In the genomic region with DNA sequence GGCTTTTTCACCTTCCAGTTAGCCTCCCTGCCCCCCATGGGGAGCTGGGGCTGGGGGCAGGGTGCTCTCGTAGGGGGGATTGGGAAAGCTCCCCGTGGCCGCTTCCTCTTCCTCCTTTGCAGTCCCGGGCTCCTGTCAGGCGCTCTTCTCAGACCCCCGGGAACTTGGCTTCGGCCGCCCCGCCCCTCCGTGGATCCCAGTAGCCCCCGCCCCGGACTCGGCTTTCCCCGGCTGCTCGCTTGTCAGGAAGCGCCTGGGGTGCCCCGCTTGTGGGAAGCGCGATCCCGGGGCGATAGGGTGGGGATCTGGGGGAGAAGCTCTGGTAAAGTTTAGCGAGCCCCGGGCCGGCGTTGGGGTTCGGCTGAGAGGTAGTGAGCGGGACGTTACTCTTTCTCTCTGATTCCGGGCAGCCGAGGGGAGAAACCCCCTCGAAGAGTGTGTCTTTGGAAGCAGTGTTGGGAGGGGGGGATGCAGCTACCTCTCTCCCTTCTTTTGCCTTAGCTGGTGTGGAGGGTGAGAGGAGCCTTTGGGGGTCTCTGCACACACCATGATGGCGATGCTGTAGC, we compare ENCODE assay signal across 1 cellular context.
TF ChIP-seq lines count a peak whose summit lies in the region.

No MANE protein-coding gene starts in this region.

TF ChIP-seq in HEK293, 187 proteins besides CTCF, POLR2A, EP300 and RAD21 (continued from another document):
- TF ChIP-seq, protein P1, sequence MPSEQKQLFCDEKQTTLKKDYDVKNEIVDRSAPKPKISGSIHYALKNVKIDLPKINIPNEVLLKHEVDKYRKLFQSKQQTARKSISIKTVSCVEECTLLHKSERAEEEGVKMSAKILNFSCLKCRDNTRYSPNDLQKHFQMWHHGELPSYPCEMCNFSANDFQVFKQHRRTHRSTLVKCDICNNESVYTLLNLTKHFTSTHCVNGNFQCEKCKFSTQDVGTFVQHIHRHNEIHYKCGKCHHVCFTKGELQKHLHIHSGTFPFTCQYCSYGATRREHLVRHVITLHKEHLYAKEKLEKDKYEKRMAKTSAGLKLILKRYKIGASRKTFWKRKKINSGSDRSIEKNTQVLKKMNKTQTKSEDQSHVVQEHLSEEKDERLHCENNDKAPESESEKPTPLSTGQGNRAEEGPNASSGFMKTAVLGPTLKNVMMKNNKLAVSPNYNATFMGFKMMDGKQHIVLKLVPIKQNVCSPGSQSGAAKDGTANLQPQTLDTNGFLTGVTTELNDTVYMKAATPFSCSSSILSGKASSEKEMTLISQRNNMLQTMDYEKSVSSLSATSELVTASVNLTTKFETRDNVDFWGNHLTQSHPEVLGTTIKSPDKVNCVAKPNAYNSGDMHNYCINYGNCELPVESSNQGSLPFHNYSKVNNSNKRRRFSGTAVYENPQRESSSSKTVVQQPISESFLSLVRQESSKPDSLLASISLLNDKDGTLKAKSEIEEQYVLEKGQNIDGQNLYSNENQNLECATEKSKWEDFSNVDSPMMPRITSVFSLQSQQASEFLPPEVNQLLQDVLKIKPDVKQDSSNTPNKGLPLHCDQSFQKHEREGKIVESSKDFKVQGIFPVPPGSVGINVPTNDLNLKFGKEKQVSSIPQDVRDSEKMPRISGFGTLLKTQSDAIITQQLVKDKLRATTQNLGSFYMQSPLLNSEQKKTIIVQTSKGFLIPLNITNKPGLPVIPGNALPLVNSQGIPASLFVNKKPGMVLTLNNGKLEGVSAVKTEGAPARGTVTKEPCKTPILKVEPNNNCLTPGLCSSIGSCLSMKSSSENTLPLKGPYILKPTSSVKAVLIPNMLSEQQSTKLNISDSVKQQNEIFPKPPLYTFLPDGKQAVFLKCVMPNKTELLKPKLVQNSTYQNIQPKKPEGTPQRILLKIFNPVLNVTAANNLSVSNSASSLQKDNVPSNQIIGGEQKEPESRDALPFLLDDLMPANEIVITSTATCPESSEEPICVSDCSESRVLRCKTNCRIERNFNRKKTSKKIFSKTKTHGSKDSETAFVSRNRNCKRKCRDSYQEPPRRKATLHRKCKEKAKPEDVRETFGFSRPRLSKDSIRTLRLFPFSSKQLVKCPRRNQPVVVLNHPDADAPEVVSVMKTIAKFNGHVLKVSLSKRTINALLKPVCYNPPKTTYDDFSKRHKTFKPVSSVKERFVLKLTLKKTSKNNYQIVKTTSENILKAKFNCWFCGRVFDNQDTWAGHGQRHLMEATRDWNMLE (tag by site-specific recombination; conservative IDR thresholded peaks at IDR 0.05; ENCODE audit: low read depth), result no peak
- TF ChIP-seq ZNF354C (tag by site-specific recombination; IDR thresholded peaks at IDR 0.05; ENCODE audit: borderline replicate concordance, low read depth), result no peak
- TF ChIP-seq, protein P2, sequence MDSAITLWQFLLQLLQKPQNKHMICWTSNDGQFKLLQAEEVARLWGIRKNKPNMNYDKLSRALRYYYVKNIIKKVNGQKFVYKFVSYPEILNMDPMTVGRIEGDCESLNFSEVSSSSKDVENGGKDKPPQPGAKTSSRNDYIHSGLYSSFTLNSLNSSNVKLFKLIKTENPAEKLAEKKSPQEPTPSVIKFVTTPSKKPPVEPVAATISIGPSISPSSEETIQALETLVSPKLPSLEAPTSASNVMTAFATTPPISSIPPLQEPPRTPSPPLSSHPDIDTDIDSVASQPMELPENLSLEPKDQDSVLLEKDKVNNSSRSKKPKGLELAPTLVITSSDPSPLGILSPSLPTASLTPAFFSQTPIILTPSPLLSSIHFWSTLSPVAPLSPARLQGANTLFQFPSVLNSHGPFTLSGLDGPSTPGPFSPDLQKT (IDR thresholded peaks at IDR 0.05; ENCODE audit: borderline replicate concordance, low read depth, low read length), result no peak
- no peak for TF ChIP-seq ZNF169 (tag by site-specific recombination; IDR thresholded peaks at IDR 0.05)
- 0 out of 2 replicates have a peak, but pooled peaks have one; percentile 6 for TF ChIP-seq ZNF600 (tag by site-specific recombination; IDR thresholded peaks at IDR 0.05)
- no peak for TF ChIP-seq ZNF792 (tag by site-specific recombination; IDR thresholded peaks at IDR 0.05)
- TF ChIP-seq OVOL3 (tag by site-specific recombination; IDR thresholded peaks at IDR 0.05), result no peak
- TF ChIP-seq, protein P3, sequence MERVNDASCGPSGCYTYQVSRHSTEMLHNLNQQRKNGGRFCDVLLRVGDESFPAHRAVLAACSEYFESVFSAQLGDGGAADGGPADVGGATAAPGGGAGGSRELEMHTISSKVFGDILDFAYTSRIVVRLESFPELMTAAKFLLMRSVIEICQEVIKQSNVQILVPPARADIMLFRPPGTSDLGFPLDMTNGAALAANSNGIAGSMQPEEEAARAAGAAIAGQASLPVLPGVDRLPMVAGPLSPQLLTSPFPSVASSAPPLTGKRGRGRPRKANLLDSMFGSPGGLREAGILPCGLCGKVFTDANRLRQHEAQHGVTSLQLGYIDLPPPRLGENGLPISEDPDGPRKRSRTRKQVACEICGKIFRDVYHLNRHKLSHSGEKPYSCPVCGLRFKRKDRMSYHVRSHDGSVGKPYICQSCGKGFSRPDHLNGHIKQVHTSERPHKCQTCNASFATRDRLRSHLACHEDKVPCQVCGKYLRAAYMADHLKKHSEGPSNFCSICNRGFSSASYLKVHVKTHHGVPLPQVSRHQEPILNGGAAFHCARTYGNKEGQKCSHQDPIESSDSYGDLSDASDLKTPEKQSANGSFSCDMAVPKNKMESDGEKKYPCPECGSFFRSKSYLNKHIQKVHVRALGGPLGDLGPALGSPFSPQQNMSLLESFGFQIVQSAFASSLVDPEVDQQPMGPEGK (tag by site-specific recombination; IDR thresholded peaks at IDR 0.05), result peak; percentile 87
- TF ChIP-seq, protein P4, sequence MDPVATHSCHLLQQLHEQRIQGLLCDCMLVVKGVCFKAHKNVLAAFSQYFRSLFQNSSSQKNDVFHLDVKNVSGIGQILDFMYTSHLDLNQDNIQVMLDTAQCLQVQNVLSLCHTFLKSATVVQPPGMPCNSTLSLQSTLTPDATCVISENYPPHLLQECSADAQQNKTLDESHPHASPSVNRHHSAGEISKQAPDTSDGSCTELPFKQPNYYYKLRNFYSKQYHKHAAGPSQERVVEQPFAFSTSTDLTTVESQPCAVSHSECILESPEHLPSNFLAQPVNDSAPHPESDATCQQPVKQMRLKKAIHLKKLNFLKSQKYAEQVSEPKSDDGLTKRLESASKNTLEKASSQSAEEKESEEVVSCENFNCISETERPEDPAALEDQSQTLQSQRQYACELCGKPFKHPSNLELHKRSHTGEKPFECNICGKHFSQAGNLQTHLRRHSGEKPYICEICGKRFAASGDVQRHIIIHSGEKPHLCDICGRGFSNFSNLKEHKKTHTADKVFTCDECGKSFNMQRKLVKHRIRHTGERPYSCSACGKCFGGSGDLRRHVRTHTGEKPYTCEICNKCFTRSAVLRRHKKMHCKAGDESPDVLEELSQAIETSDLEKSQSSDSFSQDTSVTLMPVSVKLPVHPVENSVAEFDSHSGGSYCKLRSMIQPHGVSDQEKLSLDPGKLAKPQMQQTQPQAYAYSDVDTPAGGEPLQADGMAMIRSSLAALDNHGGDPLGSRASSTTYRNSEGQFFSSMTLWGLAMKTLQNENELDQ (tag by site-specific recombination; IDR thresholded peaks at IDR 0.05; ENCODE audit: low read depth), result no peak
- no peak for TF ChIP-seq ZNF239 (tag by site-specific recombination; IDR thresholded peaks at IDR 0.05)
- TF ChIP-seq ZNF138 (tag by site-specific recombination; IDR thresholded peaks at IDR 0.05; ENCODE audit: borderline replicate concordance), result no peak
- TF ChIP-seq ZNF623 (tag by site-specific recombination; IDR thresholded peaks at IDR 0.05), result no peak
